In genomic region chr10:124867304-124867703, GRCh38 we compare ENCODE assay signal across 1 cellular context.
TF ChIP-seq lines count a peak whose summit lies in the region.

No MANE protein-coding gene starts in this region.

TF ChIP-seq in SK-N-SH, 30 proteins besides CTCF, POLR2A, EP300 and RAD21 (continued from another document):
- no peak for TF ChIP-seq ZBTB33 (IDR thresholded peaks at IDR 0.05; ENCODE audit: borderline replicate concordance, low read depth)
- no peak for TF ChIP-seq ELF1 (IDR thresholded peaks at IDR 0.05)
- TF ChIP-seq GABPA (IDR thresholded peaks at IDR 0.05; ENCODE audit: low read depth), result no peak
- no peak for TF ChIP-seq FOSL2 (IDR thresholded peaks at IDR 0.05; ENCODE audit: borderline replicate concordance, low read depth)
- TF ChIP-seq RXRA (IDR thresholded peaks at IDR 0.05; ENCODE audit: borderline replicate concordance, low read depth), result no peak
- TF ChIP-seq TEAD4 (IDR thresholded peaks at IDR 0.05; ENCODE audit: borderline replicate concordance, insufficient read depth), result no peak
TF ChIP-seq in SK-N-SH: peak in this region for 0.
